Comparison of ENCODE assay signal across 8 cellular contexts in the genomic region with DNA sequence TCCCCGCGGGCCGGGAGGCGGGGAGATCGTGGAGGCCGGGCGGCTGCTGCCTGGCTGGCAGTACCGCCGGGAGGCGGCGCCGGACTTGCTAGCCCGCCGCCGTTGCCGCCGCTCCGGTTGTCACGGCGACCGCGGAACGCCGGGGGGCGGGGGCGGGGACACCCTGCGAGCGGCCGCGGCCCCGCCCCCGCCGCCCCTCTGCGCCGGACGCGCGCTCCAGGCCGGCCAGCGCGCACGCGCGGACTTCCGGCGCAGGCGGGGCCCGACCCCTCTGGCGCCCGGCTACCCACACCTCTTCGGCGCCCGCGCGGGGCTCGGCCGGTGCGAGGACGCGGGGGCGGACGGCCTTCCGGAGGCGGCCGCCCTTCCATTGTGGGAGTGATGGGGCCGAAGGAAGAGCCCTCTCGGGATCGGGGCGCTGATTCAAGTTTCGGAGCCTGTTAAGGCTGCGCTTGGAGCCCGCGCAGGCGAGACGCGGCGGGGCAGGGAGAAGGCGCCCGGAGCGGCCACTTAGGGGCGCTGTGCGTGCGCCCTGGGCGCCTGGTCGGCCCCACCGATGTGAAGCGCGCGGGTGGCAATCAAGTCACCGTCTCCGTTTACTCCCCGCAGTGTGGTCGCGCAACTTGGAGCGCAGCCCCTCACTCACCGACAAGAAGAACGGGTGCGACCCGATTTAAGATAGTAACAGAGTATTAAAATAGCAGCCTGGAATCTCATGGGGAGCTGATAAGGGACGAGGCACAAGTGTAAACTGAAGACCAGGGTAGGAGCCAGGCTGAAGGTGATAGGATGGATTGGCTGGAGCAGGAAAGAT. TPM values are rescaled to one million over a fixed set of nuclear protein-coding genes. Genes with fewer than 3 reads are reported as not detected.
DNase-seq lines count a peak whose midpoint lies in the region; ATAC-seq and TF ChIP-seq lines count a peak whose summit lies in the region.

No MANE protein-coding gene starts in this region.

- H2AFZ ChIP-seq in GM23338 = peak overlapping the region; percentile 94

- H3K27ac ChIP-seq in GM23338 (ENCODE audit: low read depth) = no peak overlapping the region; the same call in 1 of the 2 replicates

- intact Hi-C loops in activated T-helper 2 cell treated with anti-CD3 and anti-CD28 coated beads, Interferon-gamma antibody, Interleukin-2, Interleukin-4, amounts not matched to agents 10 μg/mL and 5 μg/mL and 100 μg/mL, durations not matched to agents 14 hours and 24 hours and 36 hours (cut with micrococcal nuclease) = loop anchor here (2.0 kb wide), 3 partner anchors 217 to 1115 kb away; a partner anchor contains a TSS

- H3K27ac Mint-ChIP-seq in GM23338 = peak overlapping the region; percentile 73; the same call in 1 of the 2 replicates
- peak overlapping the region; percentile 79 for H3K27ac Mint-ChIP-seq in activated T-helper 2 cell treated with anti-CD3 and anti-CD28 coated beads, Interferon-gamma antibody, Interleukin-2, Interleukin-4, amounts not matched to agents 10 μg/mL and 5 μg/mL and 100 μg/mL, durations not matched to agents 14 hours and 24 hours and 36 hours
- peak overlapping the region; percentile 97 for H3K27ac Mint-ChIP-seq in nephron progenitor cell
- H3K27ac Mint-ChIP-seq in stimulated activated naive CD8-positive, alpha-beta T cell treated with anti-CD3 and anti-CD28 coated beads, Interleukin-15, Interleukin-2, amounts not matched to agents 100 ng/mL and 50 ng/mL, for 24 hours = peak overlapping the region; percentile 86

- H4K20me1 ChIP-seq in GM23338 (replicated peaks; ENCODE audit: insufficient read depth) = no peaks in the 10 kb centered on the region; the same call in 1 of the 2 replicates

- H3K27me3 Mint-ChIP-seq in GM23338 (ENCODE audit: insufficient read depth, low read depth, poor library complexity) = peaks cover 7% of the 10 kb centered on the region
- H3K27me3 Mint-ChIP-seq in activated T-helper 2 cell treated with anti-CD3 and anti-CD28 coated beads, Interferon-gamma antibody, Interleukin-2, Interleukin-4, amounts not matched to agents 10 μg/mL and 5 μg/mL and 100 μg/mL, durations not matched to agents 14 hours and 24 hours and 36 hours (ENCODE audit: low read depth) = peaks cover 30% of the 10 kb centered on the region
- peaks cover 9% of the 10 kb centered on the region for H3K27me3 Mint-ChIP-seq in nephron progenitor cell (ENCODE audit: low read depth, poor library complexity)
- no peaks in the 10 kb centered on the region for H3K27me3 Mint-ChIP-seq in stimulated activated naive CD8-positive, alpha-beta T cell treated with anti-CD3 and anti-CD28 coated beads, Interleukin-15, Interleukin-2, amounts not matched to agents 100 ng/mL and 50 ng/mL, for 24 hours

- peak; percentile 75 for ATAC-seq in GM23338

- no peaks in the 10 kb centered on the region for H3K36me3 ChIP-seq in GM23338 (ENCODE audit: insufficient read depth)

- H3K4me2 ChIP-seq in GM23338 = peak overlapping the region; percentile 81

- 0 out of 2 replicates have a peak, but pooled peaks cover 4% of the 10 kb centered on the region for H3F3A ChIP-seq in GM23338 (replicated peaks; ENCODE audit: low read depth)

- H3K4me3 Mint-ChIP-seq in GM23338 = peak overlapping the region; percentile 87
- H3K4me3 Mint-ChIP-seq in activated T-helper 2 cell treated with anti-CD3 and anti-CD28 coated beads, Interferon-gamma antibody, Interleukin-2, Interleukin-4, amounts not matched to agents 10 μg/mL and 5 μg/mL and 100 μg/mL, durations not matched to agents 14 hours and 24 hours and 36 hours (ENCODE audit: low read depth) = peak overlapping the region; percentile 90
- H3K4me3 Mint-ChIP-seq in nephron progenitor cell = peak overlapping the region; percentile 93
- peak overlapping the region; percentile 87 for H3K4me3 Mint-ChIP-seq in stimulated activated naive CD8-positive, alpha-beta T cell treated with anti-CD3 and anti-CD28 coated beads, Interleukin-15, Interleukin-2, amounts not matched to agents 100 ng/mL and 50 ng/mL, for 24 hours

- no peaks in the 10 kb centered on the region for H3K27me3 ChIP-seq in GM23338 (ENCODE audit: insufficient read depth)

- TF ChIP-seq CTCF in GM23338 (conservative IDR thresholded peaks at IDR 0.05; ENCODE audit: low read depth in 2 of 2) (peak; percentile 70 to 80), fibroblast of pulmonary artery (IDR thresholded peaks at IDR 0.05; ENCODE audit: low read length, missing control alignments) (peak; percentile 54), nephron progenitor cell (IDR thresholded peaks at IDR 0.05) (peak; percentile 69)

- peaks cover 27% of the 10 kb centered on the region for H3K4me1 Mint-ChIP-seq in GM23338
- peaks cover 23% of the 10 kb centered on the region for H3K4me1 Mint-ChIP-seq in activated T-helper 2 cell treated with anti-CD3 and anti-CD28 coated beads, Interferon-gamma antibody, Interleukin-2, Interleukin-4, amounts not matched to agents 10 μg/mL and 5 μg/mL and 100 μg/mL, durations not matched to agents 14 hours and 24 hours and 36 hours (ENCODE audit: low read depth)
- H3K4me1 Mint-ChIP-seq in nephron progenitor cell = peaks cover 40% of the 10 kb centered on the region
- peaks cover 32% of the 10 kb centered on the region for H3K4me1 Mint-ChIP-seq in stimulated activated naive CD8-positive, alpha-beta T cell treated with anti-CD3 and anti-CD28 coated beads, Interleukin-15, Interleukin-2, amounts not matched to agents 100 ng/mL and 50 ng/mL, for 24 hours (ENCODE audit: low read depth)

- no peaks in the 10 kb centered on the region; the same call in 2 of the 3 replicates for H3K36me3 Mint-ChIP-seq in GM23338 (ENCODE audit: low read depth)
- H3K36me3 Mint-ChIP-seq in activated T-helper 2 cell treated with anti-CD3 and anti-CD28 coated beads, Interferon-gamma antibody, Interleukin-2, Interleukin-4, amounts not matched to agents 10 μg/mL and 5 μg/mL and 100 μg/mL, durations not matched to agents 14 hours and 24 hours and 36 hours (ENCODE audit: low read depth) = no peaks in the 10 kb centered on the region
- H3K36me3 Mint-ChIP-seq in nephron progenitor cell (ENCODE audit: low read depth) = no peaks in the 10 kb centered on the region
- H3K36me3 Mint-ChIP-seq in stimulated activated naive CD8-positive, alpha-beta T cell treated with anti-CD3 and anti-CD28 coated beads, Interleukin-15, Interleukin-2, amounts not matched to agents 100 ng/mL and 50 ng/mL, for 24 hours (ENCODE audit: low read depth) = no peaks in the 10 kb centered on the region

- DNase-seq in EL (peak; percentile 93), GM23338 (ENCODE audit: low spot score) (peak; percentile 91), LHCN-M2 (ENCODE audit: low read depth) (peak; percentile 93), RPMI7951 (ENCODE audit: low read depth) (peak; percentile 95), fibroblast of pulmonary artery (ENCODE audit: low read depth) (peak; percentile 95), nephron progenitor cell (peak; percentile 95)
- peak; percentile 86 for DNase-seq in activated T-helper 2 cell treated with anti-CD3 and anti-CD28 coated beads, Interferon-gamma antibody, Interleukin-2, Interleukin-4, amounts not matched to agents 10 μg/mL and 5 μg/mL and 100 μg/mL, durations not matched to agents 14 hours and 24 hours and 36 hours (ENCODE audit: low spot score)

- peaks cover 5% of the 10 kb centered on the region for H3K4me1 ChIP-seq in GM23338 (ENCODE audit: insufficient read depth)

- H3K4me3 ChIP-seq in GM23338 (peak overlapping the region; percentile 69), fibroblast of pulmonary artery (replicated peaks; ENCODE audit: low read depth, low read length) (peak overlapping the region; percentile 63)

- no peaks in the 10 kb centered on the region; the same call in 2 of the 3 replicates for H3K9me3 Mint-ChIP-seq in GM23338
- no peaks in the 10 kb centered on the region for H3K9me3 Mint-ChIP-seq in activated T-helper 2 cell treated with anti-CD3 and anti-CD28 coated beads, Interferon-gamma antibody, Interleukin-2, Interleukin-4, amounts not matched to agents 10 μg/mL and 5 μg/mL and 100 μg/mL, durations not matched to agents 14 hours and 24 hours and 36 hours
- no peaks in the 10 kb centered on the region for H3K9me3 Mint-ChIP-seq in nephron progenitor cell
- H3K9me3 Mint-ChIP-seq in stimulated activated naive CD8-positive, alpha-beta T cell treated with anti-CD3 and anti-CD28 coated beads, Interleukin-15, Interleukin-2, amounts not matched to agents 100 ng/mL and 50 ng/mL, for 24 hours = no peaks in the 10 kb centered on the region

- peaks cover 36% of the 10 kb centered on the region for H3K79me2 ChIP-seq in GM23338 (replicated peaks; ENCODE audit: insufficient read depth)

- H3K9me2 ChIP-seq in GM23338 (ENCODE audit: insufficient read depth) = peaks cover 3% of the 10 kb centered on the region; the same call in 1 of the 2 replicates

TF ChIP-seq in GM23338, 12 proteins besides CTCF, POLR2A, EP300 and RAD21 (continues in another document):
- TF ChIP-seq STAT1 (IDR thresholded peaks at IDR 0.05; ENCODE audit: unreplicated experiment) = no peak
- TF ChIP-seq CREB1 (CRISPR knock-in tag; IDR thresholded peaks at IDR 0.05; ENCODE audit: low read depth) = no peak
- TF ChIP-seq POLR2AphosphoS5 (IDR thresholded peaks at IDR 0.05; ENCODE audit: low read depth) = peak; percentile 79
- TF ChIP-seq, protein P1, sequence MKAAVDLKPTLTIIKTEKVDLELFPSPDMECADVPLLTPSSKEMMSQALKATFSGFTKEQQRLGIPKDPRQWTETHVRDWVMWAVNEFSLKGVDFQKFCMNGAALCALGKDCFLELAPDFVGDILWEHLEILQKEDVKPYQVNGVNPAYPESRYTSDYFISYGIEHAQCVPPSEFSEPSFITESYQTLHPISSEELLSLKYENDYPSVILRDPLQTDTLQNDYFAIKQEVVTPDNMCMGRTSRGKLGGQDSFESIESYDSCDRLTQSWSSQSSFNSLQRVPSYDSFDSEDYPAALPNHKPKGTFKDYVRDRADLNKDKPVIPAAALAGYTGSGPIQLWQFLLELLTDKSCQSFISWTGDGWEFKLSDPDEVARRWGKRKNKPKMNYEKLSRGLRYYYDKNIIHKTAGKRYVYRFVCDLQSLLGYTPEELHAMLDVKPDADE (IDR thresholded peaks at IDR 0.05) = no peak

RNA-seq across cellular contexts. Expression of a gene that starts 0.4 kb away (rescaled TPM):
- total RNA-seq in GM23338 (2014; rRNA removed; shearing (Covaris generic)) = 20.2 and 21.2 TPM in 2 replicates
- 4.4 and 6.7 TPM in 2 replicates for polyA plus RNA-seq in GM23338 (2016; fragmentation: Nextera tagmentation; extraction: Ambion mirVana)
- 74.4 and 81.7 TPM in 2 replicates for total RNA-seq in LHCN-M2 (2014; rRNA removed)
- 16.4 TPM for polyA plus RNA-seq in LHCN-M2 (2012)
- total RNA-seq in RPMI7951 (2014; rRNA removed; shearing (Covaris generic)) = 47.7 and 52.6 TPM in 2 replicates
- total RNA-seq in activated T-helper 2 cell treated with anti-CD3 and anti-CD28 coated beads, Interferon-gamma antibody, Interleukin-2, Interleukin-4, amounts not matched to agents 10 μg/mL and 5 μg/mL and 100 μg/mL, durations not matched to agents 14 hours and 24 hours and 36 hours = 21.9 and 25.4 TPM in 2 replicates
